Comparison of ENCODE assay signal across 26 cellular contexts in the genomic region with DNA sequence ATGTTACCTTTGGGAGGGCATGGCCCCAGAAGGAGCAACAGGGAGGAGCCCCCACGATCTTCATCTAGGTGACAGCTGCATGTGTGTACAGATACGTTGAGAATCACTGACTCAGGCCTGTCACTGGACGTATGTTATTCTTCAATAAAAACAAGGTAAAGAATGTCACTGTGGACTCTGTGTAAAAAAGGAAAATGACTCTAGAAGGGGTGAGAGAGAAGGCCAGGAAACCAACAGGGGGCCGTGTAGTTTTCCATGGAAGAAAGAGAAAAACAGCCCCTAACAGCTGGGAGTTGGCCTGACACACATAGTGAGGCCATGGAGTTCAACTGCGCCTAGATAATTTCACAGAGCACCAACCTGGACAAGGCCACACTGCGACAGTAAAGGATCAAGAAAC. TPM values are rescaled to one million over a fixed set of nuclear protein-coding genes. Genes with fewer than 3 reads are reported as not detected.
A peak's percentile ranks its signal among the peaks of the same experiment; 100 is the strongest.
DNase-seq lines count a peak whose midpoint lies in the region; ATAC-seq and TF ChIP-seq lines count a peak whose summit lies in the region.
"Had no signal": no experiment of that assay in that cellular context is flagged by ENCODE, and none has a peak within 500 bp of the region (broad histone marks: within the 10 kb centered on the region; RNA-seq: fewer than 3 reads in every experiment).

No MANE protein-coding gene starts in this region.

- 83% methylated on average over 6 of the region's 6 CpGs for WGBS in suprapubic skin

- intact Hi-C loops in dendritic cell treated with granulocyte-macrophage colony-stimulating factor and Interleukin-4, amounts not matched to agents 40 ng/mL and 50 ng/mL, for 4 days (cut with micrococcal nuclease): no loop called here

- peaks cover 68% of the 10 kb centered on the region for H3K4me1 ChIP-seq in suprapubic skin

- no peak overlapping the region for H3K4me3 Mint-ChIP-seq in activated naive CD8-positive, alpha-beta T cell
- no peak overlapping the region for H3K4me3 Mint-ChIP-seq in activated naive CD8-positive, alpha-beta T cell treated with anti-CD3 and anti-CD28 coated beads, Interleukin-2, amount 50 U/mL, for 24 hours
- no peak overlapping the region for H3K4me3 Mint-ChIP-seq in dendritic cell treated with granulocyte-macrophage colony-stimulating factor and Interleukin-4, amounts not matched to agents 40 ng/mL and 50 ng/mL, for 4 days

- H3K36me3 ChIP-seq in suprapubic skin: no peaks in the 10 kb centered on the region
- H3K36me3 ChIP-seq: esophagus muscularis mucosa, tibial nerve had no signal

- ATAC-seq in activated naive CD8-positive, alpha-beta T cell treated with anti-CD3 and anti-CD28 coated beads, Interleukin-2, amount 50 U/mL, for 24 hours: no peak

- no peak for TF ChIP-seq CTCF in suprapubic skin (IDR thresholded peaks at IDR 0.05)

- H3K27ac Mint-ChIP-seq in activated naive CD8-positive, alpha-beta T cell: peak overlapping the region; percentile 11
- no peak overlapping the region for H3K27ac Mint-ChIP-seq in activated naive CD8-positive, alpha-beta T cell treated with anti-CD3 and anti-CD28 coated beads, Interleukin-2, amount 50 U/mL, for 24 hours
- peak overlapping the region; percentile 52 for H3K27ac Mint-ChIP-seq in dendritic cell treated with granulocyte-macrophage colony-stimulating factor and Interleukin-4, amounts not matched to agents 40 ng/mL and 50 ng/mL, for 4 days

- H3K4me1 Mint-ChIP-seq in activated naive CD8-positive, alpha-beta T cell (ENCODE audit: low read depth): peaks cover 63% of the 10 kb centered on the region
- H3K4me1 Mint-ChIP-seq in activated naive CD8-positive, alpha-beta T cell treated with anti-CD3 and anti-CD28 coated beads, Interleukin-2, amount 50 U/mL, for 24 hours: peaks cover 64% of the 10 kb centered on the region
- peaks cover 59% of the 10 kb centered on the region for H3K4me1 Mint-ChIP-seq in dendritic cell treated with granulocyte-macrophage colony-stimulating factor and Interleukin-4, amounts not matched to agents 40 ng/mL and 50 ng/mL, for 4 days (ENCODE audit: low read depth)

- H3K27ac ChIP-seq in suprapubic skin: peak overlapping the region; percentile 66
- H3K27ac ChIP-seq: esophagus muscularis mucosa had no signal

- H3K9me3 ChIP-seq in suprapubic skin: no peaks in the 10 kb centered on the region
- H3K9me3 ChIP-seq: esophagus muscularis mucosa, tibial nerve had no signal

- no peaks in the 10 kb centered on the region for H3K36me3 Mint-ChIP-seq in activated naive CD8-positive, alpha-beta T cell
- H3K36me3 Mint-ChIP-seq in activated naive CD8-positive, alpha-beta T cell treated with anti-CD3 and anti-CD28 coated beads, Interleukin-2, amount 50 U/mL, for 24 hours (ENCODE audit: low read depth): no peaks in the 10 kb centered on the region
- peaks cover 7% of the 10 kb centered on the region for H3K36me3 Mint-ChIP-seq in dendritic cell treated with granulocyte-macrophage colony-stimulating factor and Interleukin-4, amounts not matched to agents 40 ng/mL and 50 ng/mL, for 4 days (ENCODE audit: low read depth)

- no peaks in the 10 kb centered on the region for H3K9me3 Mint-ChIP-seq in activated naive CD8-positive, alpha-beta T cell (ENCODE audit: low read depth)
- H3K9me3 Mint-ChIP-seq in activated naive CD8-positive, alpha-beta T cell treated with anti-CD3 and anti-CD28 coated beads, Interleukin-2, amount 50 U/mL, for 24 hours: no peaks in the 10 kb centered on the region
- H3K9me3 Mint-ChIP-seq in dendritic cell treated with granulocyte-macrophage colony-stimulating factor and Interleukin-4, amounts not matched to agents 40 ng/mL and 50 ng/mL, for 4 days: no peaks in the 10 kb centered on the region

- no peak for DNase-seq in activated naive CD8-positive, alpha-beta T cell treated with anti-CD3 and anti-CD28 coated beads, Interleukin-2, amount 50 U/mL, for 24 hours
- DNase-seq in LHCN-M2 (ENCODE audit: low read depth): peak; percentile 17
- no peak for DNase-seq in suprapubic skin (ENCODE audit: low spot score in 2 of 2)
- DNase-seq in NCI-H1436 treated with DMSO at 0.1 percent for 48 hours (lab: John Stamatoyannopoulos, UW): no peak
- DNase-seq in NCI-H2171 treated with DMSO at 0.1 percent for 48 hours (lab: John Stamatoyannopoulos, UW): no peak
- no peak for DNase-seq in UCSD-AML1 (lab: John Stamatoyannopoulos, UW; ENCODE audit: unreplicated experiment)
- DNase-seq: activated effector memory CD4-positive, alpha-beta T cell treated with Interleukin-2 at 50 U/mL for 16 hours; amygdala; DND-41; Karpas-422; NCI-H1048; NCI-H2029; NK-92 treated with Interleukin-12 subunit alpha and Interleukin-12 subunit beta, amount 100 ng/mL, for 24 hours; stimulated activated CD4-positive, alpha-beta T cell treated with anti-CD3 and anti-CD28 coated beads, Interleukin-2, amount 100 ng/mL, for 48 hours; stimulated activated naive CD4-positive, alpha-beta T cell treated with Interleukin-2 at 50 U/mL for 16 hours had no signal

- no peak overlapping the region for H3K4me3 ChIP-seq in suprapubic skin
- H3K4me3 ChIP-seq: esophagus muscularis mucosa, tibial nerve had no signal

- TF ChIP-seq EP300 in suprapubic skin (IDR thresholded peaks at IDR 0.05): no peak

- TF ChIP-seq POLR2A in suprapubic skin (IDR thresholded peaks at IDR 0.05): no peak

- H3K27me3 ChIP-seq in suprapubic skin: no peaks in the 10 kb centered on the region
- H3K27me3 ChIP-seq: esophagus muscularis mucosa, tibial nerve had no signal

- H3K27me3 Mint-ChIP-seq in activated naive CD8-positive, alpha-beta T cell: no peaks in the 10 kb centered on the region
- H3K27me3 Mint-ChIP-seq in activated naive CD8-positive, alpha-beta T cell treated with anti-CD3 and anti-CD28 coated beads, Interleukin-2, amount 50 U/mL, for 24 hours: no peaks in the 10 kb centered on the region
- peaks cover 24% of the 10 kb centered on the region for H3K27me3 Mint-ChIP-seq in dendritic cell treated with granulocyte-macrophage colony-stimulating factor and Interleukin-4, amounts not matched to agents 40 ng/mL and 50 ng/mL, for 4 days

RNA-seq across cellular contexts. Expression of gene LYPD3, which starts 1.9 kb away (rescaled TPM):
- 0.17 TPM in 1 of 2 replicates, not detected in the other for total RNA-seq in LHCN-M2 (2014; rRNA removed)
- polyA plus RNA-seq in LHCN-M2 (2012): 0.67 TPM
- total RNA-seq in suprapubic skin: 100 to 1,000 TPM; 185 to 612 (median 483) TPM
- total RNA-seq: cardiac septum, glomerular endothelial cell, skeletal muscle tissue had no signal
- polyA plus RNA-seq: neural cell had no signal

RNA-seq across cellular contexts. Expression of gene PHLDB3, which starts 37.3 kb away (rescaled TPM):
- total RNA-seq in LHCN-M2 (2014; rRNA removed) (7.9 and 10.0 TPM in 2 replicates), suprapubic skin (100 to 1,000 TPM in 1 of 4 donors, 10 to 100 TPM in 3; 63.2 to 110 (median 72.2) TPM)
- 5.0 TPM for polyA plus RNA-seq in LHCN-M2 (2012)

RNA-seq across cellular contexts. Expression of gene TEX101, which starts 52.6 kb away (rescaled TPM):
- not detected in 2 replicates for total RNA-seq in LHCN-M2 (2014; rRNA removed)
- polyA plus RNA-seq in LHCN-M2 (2012): not detected
- not detected for total RNA-seq in suprapubic skin
- total RNA-seq: cardiac septum, esophagus muscularis mucosa, glomerular endothelial cell, mesenteric fat pad, NCI-H460, progenitor cell of endocrine pancreas, skeletal muscle tissue, tibial nerve had no signal
- polyA plus RNA-seq: neural cell had no signal

RNA-seq across cellular contexts. Expression of gene ETHE1, which starts 59.7 kb away (rescaled TPM):
- total RNA-seq in LHCN-M2 (2014; rRNA removed): 40.0 and 40.8 TPM in 2 replicates
- 51.1 TPM for polyA plus RNA-seq in LHCN-M2 (2012)
- total RNA-seq in suprapubic skin: 10 to 100 TPM; 44.3 to 76.0 (median 57.8) TPM

Comparison
In these comparisons a context has a peak if more than half of its experiments do, and no peak if none do; other contexts are left out.
1. RNA of gene LYPD3, which starts 1.9 kb away (total RNA-seq): 185 to 612 TPM in suprapubic skin; 0.17 TPM in LHCN-M2; every median in the first group is over 100 times any median in the second.